Comparison of ENCODE assay signal across 9 cellular contexts in genomic region chr5:151141535-151141934, GRCh38. TPM values are rescaled to one million over a fixed set of nuclear protein-coding genes. Genes with fewer than 3 reads are reported as not detected.
DNase-seq lines count a peak whose midpoint lies in the region; ATAC-seq and TF ChIP-seq lines count a peak whose summit lies in the region.
"Had no signal": no experiment of that assay in that cellular context is flagged by ENCODE, and none has a peak within 500 bp of the region (broad histone marks: within the 10 kb centered on the region; RNA-seq: fewer than 3 reads in every experiment).

No MANE protein-coding gene starts in this region.

- ATAC-seq in HG03469 (IDR thresholded peaks at IDR 0.05; ENCODE audit: unreplicated experiment) (peak; percentile 83), thoracic aorta (ENCODE audit: insufficient number of reproducible peaks, low FRiP score, low read depth) (no peak)

- H3K27ac Mint-ChIP-seq in activated T-helper 2 cell treated with anti-CD3 and anti-CD28 coated beads, Interferon-gamma antibody, Interleukin-2, Interleukin-4, amounts not matched to agents 10 μg/mL and 5 μg/mL and 100 μg/mL, durations not matched to agents 14 hours and 24 hours and 36 hours = peak overlapping the region; percentile 68

- H3K36me3 ChIP-seq in thoracic aorta = peaks cover 43% of the 10 kb centered on the region

- peak overlapping the region; percentile 66 for H3K4me3 Mint-ChIP-seq in activated T-helper 2 cell treated with anti-CD3 and anti-CD28 coated beads, Interferon-gamma antibody, Interleukin-2, Interleukin-4, amounts not matched to agents 10 μg/mL and 5 μg/mL and 100 μg/mL, durations not matched to agents 14 hours and 24 hours and 36 hours (ENCODE audit: low read depth)

- H3K4me3 ChIP-seq in thoracic aorta = peak overlapping the region; percentile 41

- no peaks in the 10 kb centered on the region for H3K27me3 Mint-ChIP-seq in activated T-helper 2 cell treated with anti-CD3 and anti-CD28 coated beads, Interferon-gamma antibody, Interleukin-2, Interleukin-4, amounts not matched to agents 10 μg/mL and 5 μg/mL and 100 μg/mL, durations not matched to agents 14 hours and 24 hours and 36 hours (ENCODE audit: low read depth)

- peaks cover 78% of the 10 kb centered on the region for H3K4me1 Mint-ChIP-seq in activated T-helper 2 cell treated with anti-CD3 and anti-CD28 coated beads, Interferon-gamma antibody, Interleukin-2, Interleukin-4, amounts not matched to agents 10 μg/mL and 5 μg/mL and 100 μg/mL, durations not matched to agents 14 hours and 24 hours and 36 hours (ENCODE audit: low read depth)

- no peaks in the 10 kb centered on the region for H3K27me3 ChIP-seq in thoracic aorta (replicated peaks; ENCODE audit: insufficient read depth)

- H3K9me3 ChIP-seq in thoracic aorta = no peaks in the 10 kb centered on the region

- peaks cover 85% of the 10 kb centered on the region for H3K36me3 Mint-ChIP-seq in activated T-helper 2 cell treated with anti-CD3 and anti-CD28 coated beads, Interferon-gamma antibody, Interleukin-2, Interleukin-4, amounts not matched to agents 10 μg/mL and 5 μg/mL and 100 μg/mL, durations not matched to agents 14 hours and 24 hours and 36 hours (ENCODE audit: low read depth)

- peaks cover 18 to 58% of the 10 kb centered on the region in 2 donors for H3K4me1 ChIP-seq in thoracic aorta (ENCODE audit: control insufficient read depth in 1 of 2, low read depth in 2 of 2)

- intact Hi-C loops in activated T-helper 2 cell treated with anti-CD3 and anti-CD28 coated beads, Interferon-gamma antibody, Interleukin-2, Interleukin-4, amounts not matched to agents 10 μg/mL and 5 μg/mL and 100 μg/mL, durations not matched to agents 14 hours and 24 hours and 36 hours (cut with micrococcal nuclease) = loop anchor here (1.0 kb wide), 2 partner anchors 9 to 13 kb away; no protein-coding TSS in a partner anchor

- no peaks in the 10 kb centered on the region for H3K9me3 Mint-ChIP-seq in activated T-helper 2 cell treated with anti-CD3 and anti-CD28 coated beads, Interferon-gamma antibody, Interleukin-2, Interleukin-4, amounts not matched to agents 10 μg/mL and 5 μg/mL and 100 μg/mL, durations not matched to agents 14 hours and 24 hours and 36 hours

- TF ChIP-seq CTCF in thoracic aorta (IDR thresholded peaks at IDR 0.05) = no peak

- H3K27ac ChIP-seq in thoracic aorta = peak overlapping the region; percentile 2 to 34
- H3K27ac ChIP-seq: 22Rv1 had no signal

- peak; percentile 49 for DNase-seq in activated gamma-delta T cell treated with Interleukin-2 at 50 U/mL for 16 hours
- DNase-seq in activated gamma-delta T cell (lab: John Stamatoyannopoulos, UW) = no peak
- DNase-seq in activated T-helper 2 cell treated with anti-CD3 and anti-CD28 coated beads, Interferon-gamma antibody, Interleukin-2, Interleukin-4, amounts not matched to agents 10 μg/mL and 5 μg/mL and 100 μg/mL, durations not matched to agents 14 hours and 24 hours and 36 hours (ENCODE audit: low spot score) = no peak
- peak; percentile 65 for DNase-seq in iris pigment epithelial cell (ENCODE audit: low read depth)
- DNase-seq in thoracic aorta (ENCODE audit: low spot score) = no peak
- DNase-seq in NCI-H524 (lab: John Stamatoyannopoulos, UW) = no peak
- DNase-seq in middle frontal gyrus (ENCODE audit: extremely low spot score, low spot score) = no peak

RNA-seq across cellular contexts. Expression of gene ANXA6, which starts 16.0 kb away (rescaled TPM):
- 560 and 569 TPM in 2 replicates for total RNA-seq in activated T-helper 2 cell treated with anti-CD3 and anti-CD28 coated beads, Interferon-gamma antibody, Interleukin-2, Interleukin-4, amounts not matched to agents 10 μg/mL and 5 μg/mL and 100 μg/mL, durations not matched to agents 14 hours and 24 hours and 36 hours
- total RNA-seq in thoracic aorta = 100 to 1,000 TPM; 207 to 349 TPM

Comparison
In these comparisons a context has a peak if more than half of its experiments do, and no peak if none do; other contexts are left out.
1. DNase-seq: peak in activated gamma-delta T cell treated with Interleukin-2 at 50 U/mL for 16 hours (single experiment) and iris pigment epithelial cell (single experiment); none in activated gamma-delta T cell (single experiment), activated T-helper 2 cell treated with anti-CD3 and anti-CD28 coated beads, Interferon-gamma antibody, Interleukin-2, Interleukin-4, amounts not matched to agents 10 μg/mL and 5 μg/mL and 100 μg/mL, durations not matched to agents 14 hours and 24 hours and 36 hours (single experiment), thoracic aorta (single experiment), NCI-H524 (0 of 2) and middle frontal gyrus (single experiment).